8 cellular contexts compared by ENCODE assay signal in genomic region chr17:64984776-64985521, GRCh38.
DNase-seq lines count a peak whose midpoint lies in the region; FAIRE-seq and TF ChIP-seq lines count a peak whose summit lies in the region.

No MANE protein-coding gene starts in this region.

- H3K27ac ChIP-seq in MM.1S (ENCODE audit: low read length) (peak overlapping the region; percentile 97), kidney (ENCODE audit: low read depth in 2 of 2, low read length in 2 of 2) (peak overlapping the region; percentile 77 to 91), substantia nigra (ENCODE audit: low read depth, low read length, poor library complexity, severe bottlenecking) (peak overlapping the region; percentile 70)

- intact Hi-C loops in activated T-helper 2 cell treated with anti-CD3 and anti-CD28 coated beads, Interferon-gamma antibody, Interleukin-2, Interleukin-4, amounts not matched to agents 10 μg/mL and 5 μg/mL and 100 μg/mL, durations not matched to agents 14 hours and 24 hours and 36 hours (cut with micrococcal nuclease) = loop anchor here (1.0 to 2.0 kb wide), 5 partner anchors 10 to 72 kb away; partner anchors contain the start of gene GNA13
- intact Hi-C loops in kidney (cut with DNase I) = no loop called here

- peaks cover 17% of the 10 kb centered on the region for H3K36me3 Mint-ChIP-seq in activated T-helper 2 cell treated with anti-CD3 and anti-CD28 coated beads, Interferon-gamma antibody, Interleukin-2, Interleukin-4, amounts not matched to agents 10 μg/mL and 5 μg/mL and 100 μg/mL, durations not matched to agents 14 hours and 24 hours and 36 hours (ENCODE audit: low read depth)

- FAIRE-seq in kidney (lab: Jason Lieb, UNC) = no peak

- no peaks in the 10 kb centered on the region for H3K27me3 ChIP-seq in MM.1S (replicated peaks; ENCODE audit: insufficient read depth, low read length)

- peak overlapping the region; percentile 79 for H3K4me3 Mint-ChIP-seq in activated T-helper 2 cell treated with anti-CD3 and anti-CD28 coated beads, Interferon-gamma antibody, Interleukin-2, Interleukin-4, amounts not matched to agents 10 μg/mL and 5 μg/mL and 100 μg/mL, durations not matched to agents 14 hours and 24 hours and 36 hours (ENCODE audit: low read depth)

- H3K4me1 ChIP-seq in MM.1S (ENCODE audit: low read length) = peaks cover 38% of the 10 kb centered on the region
- H3K4me1 ChIP-seq in kidney (ENCODE audit: control insufficient read depth in 1 of 2, insufficient read depth in 1 of 2, low read depth in 1 of 2, low read length in 2 of 2) = peaks cover 23 to 34% of the 10 kb centered on the region in 2 donors

- peak overlapping the region; percentile 77 for H3K4me2 ChIP-seq in MM.1S (ENCODE audit: low read depth, low read length)

- H3K36me3 ChIP-seq in MM.1S (replicated peaks; ENCODE audit: insufficient read depth, low read length) = no peaks in the 10 kb centered on the region
- no peaks in the 10 kb centered on the region for H3K36me3 ChIP-seq in kidney (ENCODE audit: control insufficient read depth in 1 of 2, insufficient read depth in 2 of 2, low read length in 2 of 2)

- no peaks in the 10 kb centered on the region for H3K79me2 ChIP-seq in MM.1S (ENCODE audit: low read length)

- TF ChIP-seq CTCF in MM.1S (IDR thresholded peaks at IDR 0.05; ENCODE audit: low read length) = no peak
- TF ChIP-seq CTCF in kidney (IDR thresholded peaks at IDR 0.05; ENCODE audit: borderline replicate concordance, extremely low read depth, insufficient read depth) = no peak

- H3K4me1 Mint-ChIP-seq in activated T-helper 2 cell treated with anti-CD3 and anti-CD28 coated beads, Interferon-gamma antibody, Interleukin-2, Interleukin-4, amounts not matched to agents 10 μg/mL and 5 μg/mL and 100 μg/mL, durations not matched to agents 14 hours and 24 hours and 36 hours (ENCODE audit: low read depth) = peaks cover 47% of the 10 kb centered on the region

- peak overlapping the region; percentile 96 for H2AFZ ChIP-seq in MM.1S (ENCODE audit: low read length)

- no peaks in the 10 kb centered on the region for H3K9me3 ChIP-seq in MM.1S (replicated peaks; ENCODE audit: insufficient read depth, low read length)
- no peaks in the 10 kb centered on the region for H3K9me3 ChIP-seq in kidney (ENCODE audit: control insufficient read depth in 1 of 2, low read length in 2 of 2)

- DNase-seq in Ammon's horn (ENCODE audit: low spot score) (peak; percentile 50), MM.1S (peak; percentile 47), kidney (no peak), substantia nigra (lab: John Stamatoyannopoulos, UW) (peak in 3 of 49 donors; percentile 14 to 45 (median 25)), iPS-NIHi11 (ENCODE audit: low spot score) (no peak), RKO (ENCODE audit: low spot score) (no peak), NCI-H1048 (lab: John Stamatoyannopoulos, UW) (no peak)
- DNase-seq in activated T-helper 2 cell treated with anti-CD3 and anti-CD28 coated beads, Interferon-gamma antibody, Interleukin-2, Interleukin-4, amounts not matched to agents 10 μg/mL and 5 μg/mL and 100 μg/mL, durations not matched to agents 14 hours and 24 hours and 36 hours (ENCODE audit: low spot score) = peak; percentile 64

- H3F3A ChIP-seq in MM.1S (ENCODE audit: insufficient read depth, low read length) = peaks cover 32% of the 10 kb centered on the region

- H4K20me1 ChIP-seq in MM.1S (ENCODE audit: insufficient read depth, low read length) = no peaks in the 10 kb centered on the region

- H3K27me3 Mint-ChIP-seq in activated T-helper 2 cell treated with anti-CD3 and anti-CD28 coated beads, Interferon-gamma antibody, Interleukin-2, Interleukin-4, amounts not matched to agents 10 μg/mL and 5 μg/mL and 100 μg/mL, durations not matched to agents 14 hours and 24 hours and 36 hours (ENCODE audit: low read depth) = no peaks in the 10 kb centered on the region

- H3K9ac ChIP-seq in MM.1S (ENCODE audit: low read length) (peak overlapping the region; percentile 90), kidney (ENCODE audit: low read length in 2 of 2) (peak overlapping the region; percentile 32 to 41)

- H3K4me3 ChIP-seq in MM.1S (ENCODE audit: low read length) (peak overlapping the region; percentile 51), kidney (ENCODE audit: low read length in 2 of 2) (no peak overlapping the region)

- H3K9me3 Mint-ChIP-seq in activated T-helper 2 cell treated with anti-CD3 and anti-CD28 coated beads, Interferon-gamma antibody, Interleukin-2, Interleukin-4, amounts not matched to agents 10 μg/mL and 5 μg/mL and 100 μg/mL, durations not matched to agents 14 hours and 24 hours and 36 hours = peaks cover 9% of the 10 kb centered on the region

- no peaks in the 10 kb centered on the region for H3K9me2 ChIP-seq in MM.1S (replicated peaks; ENCODE audit: insufficient read depth, low read length)

- H3K27ac Mint-ChIP-seq in activated T-helper 2 cell treated with anti-CD3 and anti-CD28 coated beads, Interferon-gamma antibody, Interleukin-2, Interleukin-4, amounts not matched to agents 10 μg/mL and 5 μg/mL and 100 μg/mL, durations not matched to agents 14 hours and 24 hours and 36 hours = peak overlapping the region; percentile 99

Comparison
In these comparisons a context has a peak if more than half of its experiments do, and no peak if none do; other contexts are left out.
1. DNase-seq: peak in Ammon's horn (single experiment), MM.1S (single experiment) and activated T-helper 2 cell treated with anti-CD3 and anti-CD28 coated beads, Interferon-gamma antibody, Interleukin-2, Interleukin-4, amounts not matched to agents 10 μg/mL and 5 μg/mL and 100 μg/mL, durations not matched to agents 14 hours and 24 hours and 36 hours (single experiment); none in kidney (single experiment), iPS-NIHi11 (single experiment), RKO (single experiment) and NCI-H1048 (single experiment).
2. Peak in every context shown above with its lines, with median percentiles within 50 percentile points of each other: H3K27ac ChIP-seq.